Comparison of ENCODE assay signal across 9 cellular contexts in the genomic region with DNA sequence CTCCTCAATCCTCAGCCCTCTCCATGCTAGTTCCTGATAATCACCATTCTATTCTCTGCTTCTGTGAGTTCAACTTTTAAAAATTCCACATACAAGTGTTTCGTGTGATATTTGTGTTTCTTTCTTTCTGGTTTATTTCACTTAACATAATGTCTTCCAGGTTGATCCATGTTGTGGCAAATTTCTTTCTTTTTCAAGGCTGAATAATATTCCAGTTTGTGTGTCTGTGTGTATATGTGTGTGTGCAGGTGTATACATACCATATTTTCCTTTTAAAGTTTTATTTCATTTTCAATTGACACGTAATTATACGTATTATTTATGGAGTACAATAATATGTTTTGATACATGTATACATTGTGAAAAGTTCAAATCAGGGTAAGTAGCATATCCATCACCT. TPM values are rescaled to one million over a fixed set of nuclear protein-coding genes. Genes with fewer than 3 reads are reported as not detected.
"Had no signal": no experiment of that assay in that cellular context is flagged by ENCODE, and none has a peak within 500 bp of the region (broad histone marks: within the 10 kb centered on the region; RNA-seq: fewer than 3 reads in every experiment).

No MANE protein-coding gene starts in this region.

- H2AFZ ChIP-seq: GM23338 had no signal

- H3K4me2 ChIP-seq: GM23338 had no signal

- DNase-seq: H9, HCEC 1CT, HFFc6, Kasumi-1, KG1 had no signal

- ATAC-seq: GM23338, HepG2 had no signal

- H3K4me3 ChIP-seq: GM23338 had no signal

- FAIRE-seq: H1, H54, HepG2 had no signal

RNA-seq across cellular contexts. Expression of gene STX11, which starts 35.1 kb away (rescaled TPM):
- total RNA-seq: HepG2 had no signal
